8 cellular contexts compared by ENCODE assay signal in the genomic region with DNA sequence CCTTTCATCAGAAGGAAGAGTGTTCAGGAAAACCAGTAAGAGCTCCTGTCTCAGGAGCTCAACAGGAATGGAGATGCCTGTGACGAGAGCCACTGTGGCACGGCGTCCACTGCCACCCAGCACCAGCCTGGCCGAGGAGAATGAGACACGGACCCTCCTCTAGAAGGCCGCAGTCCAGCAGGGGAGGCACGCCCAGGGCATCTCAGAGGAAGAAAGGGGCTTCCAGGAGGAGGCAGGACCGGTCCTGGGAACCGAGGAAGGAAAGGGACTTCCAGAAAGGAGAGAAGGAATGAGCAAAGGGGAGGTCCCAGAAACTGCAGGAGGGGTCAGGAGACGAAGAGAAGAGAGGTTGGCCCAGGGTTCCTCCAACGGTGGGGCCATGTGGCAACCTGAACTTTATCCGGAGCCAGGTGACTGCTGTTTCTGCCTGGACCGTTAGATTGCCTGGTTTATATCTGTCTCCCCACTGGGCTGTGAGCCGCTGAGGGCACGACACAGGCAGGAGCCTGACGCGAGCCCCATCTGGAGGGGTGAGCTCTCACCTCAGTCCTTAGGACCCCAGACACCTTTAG. TPM values are rescaled to one million over a fixed set of nuclear protein-coding genes. Genes with fewer than 3 reads are reported as not detected.
DNase-seq lines count a peak whose midpoint lies in the region; ATAC-seq and TF ChIP-seq lines count a peak whose summit lies in the region.

No MANE protein-coding gene starts in this region.

- ATAC-seq in GM19452 (IDR thresholded peaks at IDR 0.05; ENCODE audit: unreplicated experiment) (peak; percentile 25), naive B cell (ENCODE audit: low read depth in 2 of 2) (peak; percentile 47 to 49), HG03520 (IDR thresholded peaks at IDR 0.05; ENCODE audit: unreplicated experiment) (no peak)

- no peak for DNase-seq in Jurkat, Clone E6-1 (ENCODE audit: low read depth, low spot score)
- DNase-seq in naive B cell (no peak), NCI-H774 (lab: John Stamatoyannopoulos, UW) (no peak)
- DNase-seq in activated CD4-positive, CD25-positive, alpha-beta regulatory T cell treated with anti-CD3 and anti-CD28 coated beads, Interleukin-2, amount 50 U/mL, for 72 hours: no peak

- TF ChIP-seq CTCF in brain (conservative IDR thresholded peaks at IDR 0.05): no peak

- H3K4me1 Mint-ChIP-seq in brain: peaks cover 9% of the 10 kb centered on the region
- peaks cover 5 to 19% (median 15%) of the 10 kb centered on the region in 3 donors for H3K4me1 Mint-ChIP-seq in naive B cell

- H3K27me3 ChIP-seq in ACC112 (ENCODE audit: insufficient read depth, low read length): no peaks in the 10 kb centered on the region

- H3K36me3 ChIP-seq in ACC112 (ENCODE audit: insufficient read depth, low read length): no peaks in the 10 kb centered on the region

- H3K27me3 Mint-ChIP-seq in brain (peaks cover 23% of the 10 kb centered on the region), naive B cell (peaks cover 0 to 26% (median 7%) of the 10 kb centered on the region in 3 donors)

- H3K4me1 ChIP-seq in ACC112 (ENCODE audit: control insufficient read depth, insufficient read depth, low read length, unreplicated experiment): peaks cover 4% of the 10 kb centered on the region

- H3K36me3 Mint-ChIP-seq in brain (no peaks in the 10 kb centered on the region), naive B cell (no peaks in the 10 kb centered on the region)

- H3K9me3 Mint-ChIP-seq in brain: no peaks in the 10 kb centered on the region
- no peaks in the 10 kb centered on the region for H3K9me3 Mint-ChIP-seq in naive B cell

- H3K4me3 Mint-ChIP-seq in brain (peak overlapping the region; percentile 24 to 88 (median 85)), naive B cell (peak overlapping the region; percentile 80 to 97 (median 94))

- H3K27ac ChIP-seq in ACC112 (ENCODE audit: low read depth, low read length): no peak overlapping the region

- H3K79me2 ChIP-seq in ACC112 (ENCODE audit: control insufficient read depth, insufficient read depth, low read length, unreplicated experiment): no peaks in the 10 kb centered on the region

- H3K4me3 ChIP-seq in ACC112 (ENCODE audit: low read depth, low read length): peak overlapping the region; percentile 78
- H3K4me3 ChIP-seq in Jurkat, Clone E6-1 (ENCODE audit: low read length): peak overlapping the region; percentile 49

- peak overlapping the region in 1 of 5 experiments; percentile 62 for H3K27ac Mint-ChIP-seq in brain
- peak overlapping the region in 2 of 6 donors; percentile 76 to 82 for H3K27ac Mint-ChIP-seq in naive B cell

- peak overlapping the region; percentile 29 for H2AFZ ChIP-seq in ACC112 (ENCODE audit: low read length, unreplicated experiment)

RNA-seq across cellular contexts. Expression of a gene that starts 26.8 kb away (rescaled TPM):
- polyA plus RNA-seq in Jurkat, Clone E6-1 (2012; ENCODE audit: insufficient read depth, insufficient read length): 1.8 TPM
- polyA plus RNA-seq in brain (ENCODE audit: insufficient read depth, low read depth, low replicate concordance): 3.6 TPM
- under 1 TPM in 1 of 6 donors, not detected in 5; 0.16 TPM for polyA plus RNA-seq in naive B cell (ENCODE audit: low read depth in 6 of 6)
